In the genomic region with DNA sequence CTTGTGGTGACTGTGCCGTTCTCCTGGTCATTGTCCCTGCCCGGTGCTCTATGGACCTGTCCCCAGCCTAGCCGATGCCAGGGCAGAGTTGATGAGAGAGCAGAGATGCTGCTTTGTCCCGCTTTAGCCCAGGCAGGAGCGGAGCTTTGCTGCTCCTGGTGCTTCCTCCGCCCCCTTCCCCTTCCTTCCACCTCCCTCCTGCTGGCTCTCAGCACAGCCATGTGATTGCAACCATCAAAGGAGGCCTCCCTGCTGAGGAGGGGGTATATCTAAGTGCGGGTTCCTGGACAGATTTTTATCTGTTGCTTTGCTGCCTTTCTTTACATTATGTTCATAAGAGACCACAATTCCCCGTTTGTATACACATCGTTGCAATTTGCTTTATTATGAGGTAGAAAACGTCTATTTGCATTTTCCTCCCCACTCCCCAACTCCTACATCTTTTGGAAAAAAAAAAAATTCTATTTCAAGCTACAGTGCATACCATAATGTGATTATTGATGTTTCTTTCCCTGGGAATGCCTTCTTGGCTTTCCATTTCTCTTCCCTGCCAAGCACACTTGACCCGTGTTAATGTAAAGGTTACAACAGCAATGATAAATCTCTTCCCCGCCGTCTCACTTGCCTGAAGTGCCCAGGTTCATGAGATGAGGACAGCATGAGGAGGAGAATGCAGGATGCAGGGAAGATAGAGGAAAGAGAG, we compare ENCODE assay signal across 15 cellular contexts. TPM values are rescaled to one million over a fixed set of nuclear protein-coding genes. Genes with fewer than 3 reads are reported as not detected.
DNase-seq lines count a peak whose midpoint lies in the region; ATAC-seq and TF ChIP-seq lines count a peak whose summit lies in the region.
"Had no signal": no experiment of that assay in that cellular context is flagged by ENCODE, and none has a peak within 500 bp of the region (broad histone marks: within the 10 kb centered on the region; RNA-seq: fewer than 3 reads in every experiment).

No MANE protein-coding gene starts in this region.

- TF ChIP-seq CTCF in DND-41 (IDR thresholded peaks at IDR 0.05; ENCODE audit: borderline replicate concordance, extremely low read depth, low read length, poor library complexity, severe bottlenecking) (no peak), chondrocyte (IDR thresholded peaks at IDR 0.05) (no peak)

- H3K9me3 ChIP-seq in DND-41 (ENCODE audit: insufficient read depth, low read length, severe bottlenecking) (no peaks in the 10 kb centered on the region), neuron (ENCODE audit: low read length) (peaks cover 6% of the 10 kb centered on the region)
- H3K9me3 ChIP-seq: heart left ventricle, right atrium auricular region had no signal

- peak overlapping the region; percentile 60 for H3K4me2 ChIP-seq in DND-41 (ENCODE audit: insufficient read depth, low read length)

- H3K4me1 ChIP-seq in DND-41 (ENCODE audit: insufficient read depth, low read length) (peaks cover 11% of the 10 kb centered on the region), neuron (ENCODE audit: insufficient read depth, low read length) (peaks cover 4% of the 10 kb centered on the region)

- H3K9ac ChIP-seq in DND-41 (ENCODE audit: low read depth, low read length) = no peak overlapping the region

- peaks cover 4% of the 10 kb centered on the region for H3K27me3 ChIP-seq in DND-41 (ENCODE audit: insufficient read depth, low read length, poor library complexity)
- no peaks in the 10 kb centered on the region for H3K27me3 ChIP-seq in neuron (ENCODE audit: insufficient read depth, low read length)
- H3K27me3 ChIP-seq: heart left ventricle, right atrium auricular region had no signal

- no peaks in the 10 kb centered on the region for H3K36me3 Mint-ChIP-seq in chondrocyte (ENCODE audit: low read depth)
- H3K36me3 Mint-ChIP-seq: memory B cell had no signal

- no peak overlapping the region; a peak in 1 of 4 replicates for H3K4me3 ChIP-seq in DND-41 (ENCODE audit: low read depth in 1 of 2, low read length in 2 of 2)
- H3K4me3 ChIP-seq in neuron (ENCODE audit: low read length) = no peak overlapping the region
- H3K4me3 ChIP-seq: dorsolateral prefrontal cortex, heart left ventricle, right atrium auricular region had no signal

- H3K27ac ChIP-seq in DND-41 (ENCODE audit: low read length) = no peak overlapping the region
- H3K27ac ChIP-seq: dorsolateral prefrontal cortex, heart left ventricle, HL-60, right atrium auricular region had no signal

- H2AFZ ChIP-seq in DND-41 (ENCODE audit: low read depth, low read length) = no peak overlapping the region
- peak overlapping the region; percentile 20 for H2AFZ ChIP-seq in neuron (ENCODE audit: low read depth, low read length)

- no peaks in the 10 kb centered on the region for H3K27me3 Mint-ChIP-seq in chondrocyte (ENCODE audit: low read depth)
- H3K27me3 Mint-ChIP-seq: memory B cell had no signal

- H4K20me1 ChIP-seq in DND-41 (ENCODE audit: insufficient read depth, low read length) = no peaks in the 10 kb centered on the region

- H3K27ac Mint-ChIP-seq in chondrocyte (ENCODE audit: unreplicated experiment) = peak overlapping the region; percentile 64
- H3K27ac Mint-ChIP-seq: memory B cell had no signal

- H3K4me3 Mint-ChIP-seq in chondrocyte (ENCODE audit: unreplicated experiment) = peak overlapping the region; percentile 46
- H3K4me3 Mint-ChIP-seq: memory B cell had no signal

- peaks cover 32% of the 10 kb centered on the region for H3K4me1 Mint-ChIP-seq in chondrocyte (ENCODE audit: low read depth)
- H3K4me1 Mint-ChIP-seq: memory B cell had no signal

- peak; percentile 100 for ATAC-seq in DND-41 (ENCODE audit: insufficient read depth, low read depth)

- H3K36me3 ChIP-seq in DND-41 (ENCODE audit: insufficient read depth, low read length) (no peaks in the 10 kb centered on the region), neuron (ENCODE audit: insufficient read depth, low read length) (no peaks in the 10 kb centered on the region)

- no peaks in the 10 kb centered on the region for H3K79me2 ChIP-seq in DND-41 (ENCODE audit: insufficient read depth, low read length)

- no peaks in the 10 kb centered on the region for H3K9me3 Mint-ChIP-seq in chondrocyte (ENCODE audit: low read depth)
- H3K9me3 Mint-ChIP-seq: memory B cell had no signal

- peak; percentile 68 for DNase-seq in DND-41
- peak; percentile 68 for DNase-seq in NCI-H187 treated with DMSO at 0.1 percent for 48 hours (lab: John Stamatoyannopoulos, UW)
- DNase-seq in chondrocyte (ENCODE audit: low spot score) = no peak
- DNase-seq in superior temporal gyrus (ENCODE audit: extremely low spot score) = no peak
- DNase-seq in NCI-H2081 (lab: John Stamatoyannopoulos, UW) = no peak
- no peak for DNase-seq in ureter (ENCODE audit: low spot score)
- no peak for DNase-seq in HuH-7 (ENCODE audit: low spot score)
- DNase-seq: Calu3, dorsolateral prefrontal cortex, heart left ventricle, NCI-H1092 treated with DMSO at 0.1 percent for 48 hours had no signal

RNA-seq across cellular contexts. Expression of a gene that starts 25.4 kb away (rescaled TPM):
- total RNA-seq in chondrocyte (26.4 to 50.1 TPM (median 46.4 TPM) in 3 replicates), ureter (0.16 TPM)
- total RNA-seq: Calu3 had no signal

Comparison
In these comparisons a context has a peak if more than half of its experiments do, and no peak if none do; other contexts are left out.
1. DNase-seq: peak in DND-41 (single experiment) and NCI-H187 treated with DMSO at 0.1 percent for 48 hours (single experiment); none in chondrocyte (single experiment), superior temporal gyrus (single experiment), NCI-H2081 (0 of 2), ureter (single experiment) and HuH-7 (single experiment).
2. RNA of a gene that starts 25.4 kb away (total RNA-seq): 26.4 to 50.1 TPM in chondrocyte; 0.16 TPM in ureter (single experiment); every median in the first group is over 10 times any median in the second.